ENCODE assay signal across 32 cellular contexts in genomic region chr10:112080284-112080683, GRCh38.
"Had no signal": no experiment of that assay in that cellular context is flagged by ENCODE, and none has a peak within 500 bp of the region (broad histone marks: within the 10 kb centered on the region; RNA-seq: fewer than 3 reads in every experiment).

No MANE protein-coding gene starts in this region.

- H3K27me3 Mint-ChIP-seq: activated CD8-positive, alpha-beta memory T cell treated with anti-CD3 and anti-CD28 coated beads, Interleukin-2, amount 10 ng/mL, durations not matched to agents 7 days and 5 days; activated naive CD4-positive, alpha-beta T cell treated with anti-CD3 and anti-CD28 coated beads, Interleukin-2, amount 10 ng/mL, durations not matched to agents 7 days and 5 days; activated naive CD8-positive, alpha-beta T cell had no signal

- DNase-seq: activated CD4-positive, alpha-beta memory T cell treated with anti-CD3 and anti-CD28 coated beads, Interleukin-2, amount 10 ng/mL, durations not matched to agents 7 days and 5 days; activated CD4-positive, alpha-beta T cell treated with anti-CD3 and anti-CD28 coated beads for 1 hour; activated CD4-positive, alpha-beta T cell treated with anti-CD3 and anti-CD28 coated beads for 48 hours; activated CD4-positive, CD25-positive, alpha-beta regulatory T cell; activated CD8-positive, alpha-beta memory T cell treated with anti-CD3 and anti-CD28 coated beads for 24 hours; activated CD8-positive, alpha-beta memory T cell treated with anti-CD3 and anti-CD28 coated beads, Interleukin-2, amount 10 ng/mL, durations not matched to agents 7 days and 5 days; activated CD8-positive, alpha-beta memory T cell treated with anti-CD3 and anti-CD28 coated beads, Interleukin-2, amount 50 U/mL, for 48 hours; activated effector memory CD4-positive, alpha-beta T cell treated with Interleukin-2 at 50 U/mL for 16 hours; activated naive CD4-positive, alpha-beta T cell treated with anti-CD3 and anti-CD28 coated beads, Interleukin-2, amount 10 ng/mL, durations not matched to agents 7 days and 5 days; activated naive CD8-positive, alpha-beta T cell treated with anti-CD3 and anti-CD28 coated beads, Interleukin-2, amount 50 U/mL, for 24 hours; activated T-cell treated with anti-CD3 and anti-CD28 coated beads, Interleukin-2, amount 50 U/mL, for 48 hours; anterior cingulate cortex; brain microvascular endothelial cell; central memory CD4-positive, alpha-beta T cell; NCI-H1092 treated with DMSO at 0.1 percent for 48 hours; NCI-H1436; NCI-H187; NCI-H2029 treated with DMSO at 0.1 percent for 48 hours; NCI-H2107; NCI-H226; NCI-H524 treated with DMSO at 0.1 percent for 48 hours; PC-9; SIG-M5; SW 1271; T-helper 1 cell; T-helper 2 cell; T-helper 9 cell had no signal

- H3K4me3 Mint-ChIP-seq: activated CD4-positive, alpha-beta memory T cell treated with anti-CD3 and anti-CD28 coated beads, Interleukin-2, amount 10 ng/mL, durations not matched to agents 7 days and 5 days; activated CD8-positive, alpha-beta memory T cell treated with anti-CD3 and anti-CD28 coated beads, Interleukin-2, amount 10 ng/mL, durations not matched to agents 7 days and 5 days; activated naive CD4-positive, alpha-beta T cell treated with anti-CD3 and anti-CD28 coated beads, Interleukin-2, amount 10 ng/mL, durations not matched to agents 7 days and 5 days; activated naive CD8-positive, alpha-beta T cell; activated naive CD8-positive, alpha-beta T cell treated with anti-CD3 and anti-CD28 coated beads, Interleukin-2, amount 50 U/mL, for 24 hours had no signal

- H3K4me1 Mint-ChIP-seq: activated CD4-positive, alpha-beta memory T cell treated with anti-CD3 and anti-CD28 coated beads, Interleukin-2, amount 10 ng/mL, durations not matched to agents 7 days and 5 days; activated CD8-positive, alpha-beta memory T cell treated with anti-CD3 and anti-CD28 coated beads, Interleukin-2, amount 10 ng/mL, durations not matched to agents 7 days and 5 days; activated naive CD4-positive, alpha-beta T cell treated with anti-CD3 and anti-CD28 coated beads, Interleukin-2, amount 10 ng/mL, durations not matched to agents 7 days and 5 days; activated naive CD8-positive, alpha-beta T cell treated with anti-CD3 and anti-CD28 coated beads, Interleukin-2, amount 50 U/mL, for 24 hours had no signal

- H3K4me3 ChIP-seq: PC-9 had no signal

- H3K36me3 ChIP-seq: brain microvascular endothelial cell had no signal

- H3K27ac ChIP-seq: brain microvascular endothelial cell, KMS-11, PC-9, RWPE1, VCaP had no signal

- H3K27me3 ChIP-seq: brain microvascular endothelial cell had no signal

- ATAC-seq: activated CD8-positive, alpha-beta memory T cell treated with anti-CD3 and anti-CD28 coated beads, Interleukin-2, amount 10 ng/mL, durations not matched to agents 7 days and 5 days; activated naive CD8-positive, alpha-beta T cell treated with anti-CD3 and anti-CD28 coated beads, Interleukin-2, amount 50 U/mL, for 24 hours; Right ventricle myocardium inferior had no signal

- H3K27ac Mint-ChIP-seq: activated CD4-positive, alpha-beta memory T cell treated with anti-CD3 and anti-CD28 coated beads, Interleukin-2, amount 10 ng/mL, durations not matched to agents 7 days and 5 days; activated CD8-positive, alpha-beta memory T cell treated with anti-CD3 and anti-CD28 coated beads, Interleukin-2, amount 10 ng/mL, durations not matched to agents 7 days and 5 days; activated naive CD4-positive, alpha-beta T cell treated with anti-CD3 and anti-CD28 coated beads, Interleukin-2, amount 10 ng/mL, durations not matched to agents 7 days and 5 days; activated naive CD8-positive, alpha-beta T cell; activated naive CD8-positive, alpha-beta T cell treated with anti-CD3 and anti-CD28 coated beads, Interleukin-2, amount 50 U/mL, for 24 hours had no signal

- H3K9me3 Mint-ChIP-seq: activated CD4-positive, alpha-beta memory T cell treated with anti-CD3 and anti-CD28 coated beads, Interleukin-2, amount 10 ng/mL, durations not matched to agents 7 days and 5 days; activated naive CD4-positive, alpha-beta T cell treated with anti-CD3 and anti-CD28 coated beads, Interleukin-2, amount 10 ng/mL, durations not matched to agents 7 days and 5 days; activated naive CD8-positive, alpha-beta T cell treated with anti-CD3 and anti-CD28 coated beads, Interleukin-2, amount 50 U/mL, for 24 hours had no signal

- H3K36me3 Mint-ChIP-seq: activated CD8-positive, alpha-beta memory T cell treated with anti-CD3 and anti-CD28 coated beads, Interleukin-2, amount 10 ng/mL, durations not matched to agents 7 days and 5 days; activated naive CD4-positive, alpha-beta T cell treated with anti-CD3 and anti-CD28 coated beads, Interleukin-2, amount 10 ng/mL, durations not matched to agents 7 days and 5 days; activated naive CD8-positive, alpha-beta T cell had no signal
